In the genomic region with DNA sequence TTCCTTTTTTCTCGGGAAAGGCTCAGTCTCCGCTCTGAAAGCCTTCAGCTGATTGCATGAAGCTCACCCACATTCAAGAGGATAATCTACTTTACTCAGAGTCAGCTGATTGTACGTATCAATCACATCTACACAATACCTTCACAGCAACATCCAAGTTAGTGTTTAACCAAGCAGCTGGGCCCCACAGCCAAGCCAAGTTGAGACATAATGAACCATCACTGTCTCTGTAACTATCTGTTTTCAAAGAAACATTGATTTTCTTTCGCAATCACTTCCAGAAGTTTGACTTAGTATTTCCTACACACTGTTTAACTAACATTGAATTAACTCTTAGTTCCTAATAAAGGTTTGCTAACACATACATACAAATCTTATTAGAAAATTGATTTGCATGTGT, we compare ENCODE assay signal across 14 cellular contexts. TPM values are rescaled to one million over a fixed set of nuclear protein-coding genes. Genes with fewer than 3 reads are reported as not detected.
A peak's percentile ranks its signal among the peaks of the same experiment; 100 is the strongest.
DNase-seq lines count a peak whose midpoint lies in the region; ATAC-seq and TF ChIP-seq lines count a peak whose summit lies in the region.
"Had no signal": no experiment of that assay in that cellular context is flagged by ENCODE, and none has a peak within 500 bp of the region (broad histone marks: within the 10 kb centered on the region; RNA-seq: fewer than 3 reads in every experiment).

No MANE protein-coding gene starts in this region.

- H3K36me3 Mint-ChIP-seq in neural crest cell (ENCODE audit: low read depth) (no peaks in the 10 kb centered on the region), T-cell (no peaks in the 10 kb centered on the region)
- H3K36me3 Mint-ChIP-seq: CD4-positive, alpha-beta memory T cell had no signal

- POLR2A ChIA-PET in T-cell (lab: Charles Lee), result interaction anchor here in 1 of 2 donors (0.5 kb wide), 1 partner anchor 12 kb away, joined by 8 read pairs; no protein-coding TSS in a partner anchor

- no peak overlapping the region for H3K4me3 Mint-ChIP-seq in neural crest cell
- no peak overlapping the region for H3K4me3 Mint-ChIP-seq in T-cell
- H3K4me3 Mint-ChIP-seq: activated CD4-positive, alpha-beta memory T cell treated with anti-CD3 and anti-CD28 coated beads, Interleukin-2, amount 10 ng/mL, durations not matched to agents 7 days and 5 days; CD4-positive, alpha-beta memory T cell had no signal

- ATAC-seq in T-cell (replicated peaks in 1 of 4), result no peak
- no peak for ATAC-seq in GM19467 (IDR thresholded peaks at IDR 0.05; ENCODE audit: unreplicated experiment)

- intact Hi-C loops in vagina (cut with DNase I), result no loop called here

- CTCF ChIA-PET in T-cell (lab: Charles Lee), result no interaction called here

- no peaks in the 10 kb centered on the region for H3K27me3 Mint-ChIP-seq in neural crest cell (ENCODE audit: low read depth)
- H3K27me3 Mint-ChIP-seq in T-cell, result peaks cover 3 to 12% of the 10 kb centered on the region in 2 donors

- TF ChIP-seq CTCF in fibroblast of mammary gland (conservative IDR thresholded peaks at IDR 0.05; ENCODE audit: control insufficient read depth, insufficient read depth, low read depth, low read length) (no peak), neural crest cell (conservative IDR thresholded peaks at IDR 0.05) (no peak), vagina (IDR thresholded peaks at IDR 0.05) (no peak)

- H3K4me1 Mint-ChIP-seq in neural crest cell, result peaks cover 15% of the 10 kb centered on the region
- H3K4me1 Mint-ChIP-seq in T-cell, result peaks cover 0 to 3% (median 0%) of the 10 kb centered on the region in 3 donors

- H3K9me3 Mint-ChIP-seq in neural crest cell (no peaks in the 10 kb centered on the region), T-cell (no peaks in the 10 kb centered on the region)
- H3K9me3 Mint-ChIP-seq: activated CD4-positive, alpha-beta memory T cell treated with anti-CD3 and anti-CD28 coated beads, Interleukin-2, amount 10 ng/mL, durations not matched to agents 7 days and 5 days had no signal

- H3K36me3 ChIP-seq in vagina, result no peaks in the 10 kb centered on the region
- H3K36me3 ChIP-seq: prostate gland had no signal

- TF ChIP-seq POLR2A in vagina (IDR thresholded peaks at IDR 0.05), result no peak

- H3K4me3 ChIP-seq in fibroblast of mammary gland (ENCODE audit: control insufficient read depth, low read depth, low read length), result no peak overlapping the region
- H3K4me3 ChIP-seq in vagina, result no peak overlapping the region
- H3K4me3 ChIP-seq: prostate gland had no signal

- H3K9me3 ChIP-seq in vagina, result no peaks in the 10 kb centered on the region
- H3K9me3 ChIP-seq: prostate gland had no signal

- H3K4me1 ChIP-seq in vagina, result no peaks in the 10 kb centered on the region
- H3K4me1 ChIP-seq: prostate gland had no signal

- DNase-seq in NCI-H82 (lab: John Stamatoyannopoulos, UW), result peak; percentile 51
- no peak for DNase-seq in NCI-H82 treated with DMSO at 0.1 percent for 48 hours (lab: John Stamatoyannopoulos, UW; ENCODE audit: unreplicated experiment)
- DNase-seq in fibroblast of mammary gland (ENCODE audit: low read depth), result peak; percentile 52
- no peak for DNase-seq in neural crest cell (ENCODE audit: low read depth, low spot score)
- DNase-seq in vagina (ENCODE audit: extremely low spot score in 2 of 2), result no peak
- no peak for DNase-seq in T-cell
- DNase-seq in activated naive CD4-positive, alpha-beta T cell (lab: John Stamatoyannopoulos, UW), result no peak
- DNase-seq: activated CD4-positive, alpha-beta memory T cell treated with anti-CD3 and anti-CD28 coated beads, Interleukin-2, amount 10 ng/mL, durations not matched to agents 7 days and 5 days; aorta; CD4-positive, alpha-beta memory T cell; MM.1S; stimulated activated CD4-positive, alpha-beta T cell treated with anti-CD3 and anti-CD28 coated beads, Interleukin-2, amount 100 ng/mL, for 48 hours had no signal

- no peaks in the 10 kb centered on the region for H3K27me3 ChIP-seq in vagina

- peak overlapping the region; percentile 2 for H3K27ac ChIP-seq in vagina
- H3K27ac ChIP-seq: prostate gland had no signal

- H3K27ac Mint-ChIP-seq in neural crest cell (ENCODE audit: unreplicated experiment) (peak overlapping the region; percentile 7), T-cell (no peak overlapping the region)
- H3K27ac Mint-ChIP-seq: activated CD4-positive, alpha-beta memory T cell treated with anti-CD3 and anti-CD28 coated beads, Interleukin-2, amount 10 ng/mL, durations not matched to agents 7 days and 5 days; CD4-positive, alpha-beta memory T cell had no signal

RNA-seq across cellular contexts. Expression of gene RWDD4, which starts 40.3 kb away (rescaled TPM):
- total RNA-seq in neural crest cell (17.4 and 23.4 TPM in 2 replicates), vagina (18.2 TPM), T-cell (10 to 100 TPM in 3 of 5 donors, 1 to 10 TPM in 2; 7.9 to 12.2 (median 11.0) TPM)

RNA-seq across cellular contexts. Expression of gene TRAPPC11, which starts 40.4 kb away (rescaled TPM):
- total RNA-seq in neural crest cell, result 38.2 and 41.2 TPM in 2 replicates
- total RNA-seq in vagina, result 40.3 TPM
- 10 to 100 TPM; 28.0 to 50.6 (median 38.3) TPM for total RNA-seq in T-cell

Comparison
In these comparisons a context has a peak if more than half of its experiments do, and no peak if none do; other contexts are left out.
1. DNase-seq: peak in NCI-H82 (single experiment) and fibroblast of mammary gland (single experiment); none in NCI-H82 treated with DMSO at 0.1 percent for 48 hours (single experiment), neural crest cell (single experiment), vagina (0 of 2), T-cell (0 of 34) and activated naive CD4-positive, alpha-beta T cell (0 of 4).